In the genomic region with DNA sequence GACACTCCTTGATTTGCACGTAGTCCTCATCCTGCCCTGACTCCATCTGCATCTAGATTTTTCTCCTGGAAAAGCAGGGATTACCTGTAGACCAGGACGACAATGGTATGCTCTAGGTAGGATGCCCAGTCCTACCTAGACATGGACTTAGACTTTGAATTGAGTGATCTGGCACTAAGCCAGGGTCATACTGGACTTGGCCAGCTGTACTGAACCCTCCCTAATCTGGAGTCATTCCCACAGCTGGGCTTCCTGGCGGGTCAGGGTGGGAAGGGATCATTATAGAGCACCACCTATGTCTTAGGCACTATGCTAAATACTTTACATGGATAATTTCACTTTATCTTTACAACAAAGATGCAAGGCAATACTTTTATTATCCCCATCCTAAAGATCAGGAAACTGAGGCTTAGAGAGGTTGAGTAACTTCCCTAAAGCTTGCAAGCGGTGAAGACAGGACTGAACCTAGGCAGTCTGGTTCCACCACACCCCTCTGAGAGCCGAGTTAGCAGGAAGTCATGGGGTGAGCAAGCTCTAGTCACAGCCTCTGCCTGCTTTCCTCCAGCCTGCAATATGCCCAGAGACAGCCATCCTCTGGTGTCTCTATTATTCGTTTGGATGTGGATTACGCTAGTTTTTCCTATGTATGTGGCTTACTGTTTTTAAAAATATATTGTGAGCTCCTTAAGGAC, we compare ENCODE assay signal across 16 cellular contexts.
DNase-seq lines count a peak whose midpoint lies in the region; ATAC-seq and TF ChIP-seq lines count a peak whose summit lies in the region.
"Had no signal": no experiment of that assay in that cellular context is flagged by ENCODE, and none has a peak within 500 bp of the region (broad histone marks: within the 10 kb centered on the region; RNA-seq: fewer than 3 reads in every experiment).

No MANE protein-coding gene starts in this region.

- H3K4me1 Mint-ChIP-seq in H9 (peaks cover 10 to 15% of the 10 kb centered on the region in 2 experiments), T-cell (peaks cover 0 to 8% (median 8%) of the 10 kb centered on the region in 3 donors), immature natural killer cell (peaks cover 12 to 17% of the 10 kb centered on the region in 2 donors)
- peaks cover 0 to 9% (median 4%) of the 10 kb centered on the region in 4 donors for H3K4me1 Mint-ChIP-seq in naive thymus-derived CD8-positive, alpha-beta T cell

- H3K9me3 ChIP-seq in H9 (ENCODE audit: control insufficient read depth, low read depth, low read length) = no peaks in the 10 kb centered on the region
- H3K9me3 ChIP-seq: BLaER1 treated with 17β-estradiol and CSF1 and Interleukin-3, amounts not matched to agents 10 nM and 100 nM; ovary had no signal

- POLR2A ChIA-PET in T-cell (lab: Charles Lee) = no interaction called here
- POLR2A ChIA-PET in naive thymus-derived CD8-positive, alpha-beta T cell (lab: Charles Lee) = interaction anchor here (0.9 kb wide), 1 partner anchor 161 kb away, joined by 4 read pairs; a partner anchor contains a TSS

- H3K27me3 Mint-ChIP-seq in H9 (ENCODE audit: low read depth) (no peaks in the 10 kb centered on the region), T-cell (no peaks in the 10 kb centered on the region), immature natural killer cell (ENCODE audit: low read depth in 3 of 3) (peaks cover 0 to 5% (median 0%) of the 10 kb centered on the region in 3 donors)
- no peaks in the 10 kb centered on the region for H3K27me3 Mint-ChIP-seq in naive thymus-derived CD8-positive, alpha-beta T cell

- H4K8ac ChIP-seq in H9 (replicated peaks; ENCODE audit: insufficient read length, low read depth, low read length) = no peak overlapping the region

- H3T11ph ChIP-seq in H9 (ENCODE audit: low read length) = no peak overlapping the region

- H3K4me3 Mint-ChIP-seq in H9 = no peak overlapping the region; a peak in 1 of 5 replicates
- no peak overlapping the region for H3K4me3 Mint-ChIP-seq in T-cell
- H3K4me3 Mint-ChIP-seq in immature natural killer cell = no peak overlapping the region
- no peak overlapping the region for H3K4me3 Mint-ChIP-seq in naive thymus-derived CD8-positive, alpha-beta T cell
- H3K4me3 Mint-ChIP-seq: HFFc6 had no signal

- H3K4me2 ChIP-seq in H9 (ENCODE audit: insufficient read depth, insufficient read length, low read length) = no peak overlapping the region

- CTCF ChIA-PET in T-cell (lab: Charles Lee) = no interaction called here

- TF ChIP-seq CTCF in H9 (conservative IDR thresholded peaks at IDR 0.05) (no peak), omental fat pad (IDR thresholded peaks at IDR 0.05) (no peak)

- no peaks in the 10 kb centered on the region for H3K79me1 ChIP-seq in H9 (ENCODE audit: insufficient read depth, low read depth, low read length, poor library complexity, severe bottlenecking)

- no peak overlapping the region for H4K91ac ChIP-seq in H9 (ENCODE audit: insufficient read length, low read depth, low read length)

- no CpG with 5 or more reads among the region's 7 CpGs for WGBS in H9 (ENCODE audit: extremely low coverage, insufficient read length, low lambda C conversion rate)

- H3K4me1 ChIP-seq in H9 (ENCODE audit: insufficient read depth, low read length) = peaks cover 6% of the 10 kb centered on the region; the same call in 1 of the 2 replicates

- no peaks in the 10 kb centered on the region for H3K9me3 Mint-ChIP-seq in H9
- no peaks in the 10 kb centered on the region for H3K9me3 Mint-ChIP-seq in T-cell
- no peaks in the 10 kb centered on the region for H3K9me3 Mint-ChIP-seq in immature natural killer cell
- no peaks in the 10 kb centered on the region for H3K9me3 Mint-ChIP-seq in naive thymus-derived CD8-positive, alpha-beta T cell
- H3K9me3 Mint-ChIP-seq: HFFc6 had no signal

- no peak overlapping the region for H2AFZ ChIP-seq in H9 (ENCODE audit: low read length)

- H3K27me3 ChIP-seq in H9 (ENCODE audit: insufficient read depth, low read length) = no peaks in the 10 kb centered on the region
- H3K27me3 ChIP-seq: BLaER1 treated with 17β-estradiol and CSF1 and Interleukin-3, amounts not matched to agents 10 nM and 100 nM; ovary had no signal

- no peak overlapping the region for H2BK15ac ChIP-seq in H9 (ENCODE audit: low read depth, low read length)

- no peak overlapping the region for H3K9ac ChIP-seq in H9 (ENCODE audit: extremely low read depth, insufficient read length, low read length)
- H3K9ac ChIP-seq: BLaER1 treated with 17β-estradiol and CSF1 and Interleukin-3, amounts not matched to agents 10 nM and 100 nM had no signal

- DNase-seq in AML-193 (lab: John Stamatoyannopoulos, UW) (peak; percentile 20 to 24), H9 (no peak), T-cell (peak in 2 of 34 experiments; percentile 5 to 9), immature natural killer cell (peak in 2 of 3 donors; percentile 17 to 21), HuH-7 (ENCODE audit: low spot score) (no peak), substantia nigra (lab: John Stamatoyannopoulos, UW) (no peak), omental fat pad (ENCODE audit: low spot score) (no peak)
- no peak for DNase-seq in naive thymus-derived CD8-positive, alpha-beta T cell
- DNase-seq: activated T-cell treated with anti-CD3 and anti-CD28 coated beads, Interleukin-2, amount 50 U/mL, for 1 hour; effector CD8-positive, alpha-beta T cell; HFFc6; NCI-H2107; ovary; stimulated activated CD4-positive, alpha-beta T cell treated with anti-CD3 and anti-CD28 coated beads, Interleukin-1b, Interleukin-23, amount 100 ng/mL, for 48 hours; T1000 had no signal

- no peak overlapping the region for H3K14ac ChIP-seq in H9 (ENCODE audit: insufficient read depth, low read length)

- peak in 3 of 4 experiments; percentile 41 to 71 (median 58) for ATAC-seq in T-cell (replicated peaks in 1 of 4)
- no peak for ATAC-seq in omental fat pad (ENCODE audit: low FRiP score)
- ATAC-seq in naive thymus-derived CD8-positive, alpha-beta T cell = no peak

- H4K5ac ChIP-seq in H9 (ENCODE audit: insufficient read length, low read depth, low read length) = no peak overlapping the region

- H3K36me3 Mint-ChIP-seq in H9 (ENCODE audit: insufficient read depth in 1 of 3, low read depth in 3 of 3) (peaks cover 0 to 6% (median 4%) of the 10 kb centered on the region in 3 experiments; a peak in 4 of 7 replicates), T-cell (no peaks in the 10 kb centered on the region), immature natural killer cell (peaks cover 0 to 6% (median 0%) of the 10 kb centered on the region in 3 donors)
- H3K36me3 Mint-ChIP-seq in naive thymus-derived CD8-positive, alpha-beta T cell = no peaks in the 10 kb centered on the region

- no peak overlapping the region for H2BK20ac ChIP-seq in H9 (ENCODE audit: low read depth, low read length, poor library complexity, severe bottlenecking)

- no peak overlapping the region for H2AK5ac ChIP-seq in H9 (ENCODE audit: insufficient read length, low read length)

- H3K27ac Mint-ChIP-seq in H9 (peak overlapping the region in 2 of 3 experiments; percentile 16 to 72; a peak in 2 of 7 replicates), T-cell (no peak overlapping the region), immature natural killer cell (peak overlapping the region in 3 of 6 donors; percentile 9 to 35 (median 34))
- H3K27ac Mint-ChIP-seq in naive thymus-derived CD8-positive, alpha-beta T cell = no peak overlapping the region
- H3K27ac Mint-ChIP-seq: HFFc6 had no signal

- H3K27ac ChIP-seq in H9 (ENCODE audit: insufficient read length, low read depth, low read length) (no peak overlapping the region), substantia nigra (ENCODE audit: low read depth, low read length, poor library complexity, severe bottlenecking) (no peak overlapping the region)
- H3K27ac ChIP-seq: ovary had no signal

- H4K20me1 ChIP-seq in H9 (ENCODE audit: control insufficient read depth, insufficient read depth, insufficient read length) = no peaks in the 10 kb centered on the region
- H4K20me1 ChIP-seq: BLaER1 treated with 17β-estradiol and CSF1 and Interleukin-3, amounts not matched to agents 10 nM and 100 nM had no signal

- no peak overlapping the region for H2BK5ac ChIP-seq in H9 (ENCODE audit: insufficient read length, low read length)

- no peaks in the 10 kb centered on the region for H3K23me2 ChIP-seq in H9 (ENCODE audit: insufficient read length, low read depth, low read length, poor library complexity, severe bottlenecking)

- no peak overlapping the region for H2BK120ac ChIP-seq in H9 (ENCODE audit: low read depth, low read length, poor library complexity, severe bottlenecking)

- no peak overlapping the region for H3K18ac ChIP-seq in H9 (ENCODE audit: insufficient read length, low read depth, low read length)

- no peak overlapping the region for H3K56ac ChIP-seq in H9 (ENCODE audit: insufficient read length, low read depth, low read length)

- no peak overlapping the region for H3K4ac ChIP-seq in H9 (ENCODE audit: low read depth, low read length)

- no peak overlapping the region for H2BK12ac ChIP-seq in H9 (ENCODE audit: insufficient read length, low read depth, low read length)

- H3K79me2 ChIP-seq in H9 (ENCODE audit: insufficient read depth, low read length) = no peaks in the 10 kb centered on the region

- H3K23ac ChIP-seq in H9 (ENCODE audit: insufficient read length, low read depth, low read length) = no peak overlapping the region

Comparison
In these comparisons a context has a peak if more than half of its experiments do, and no peak if none do; other contexts are left out.
1. DNase-seq: peak in AML-193 (2 of 2) and immature natural killer cell (2 of 3); none in H9 (single experiment), HuH-7 (single experiment), substantia nigra (0 of 49), omental fat pad (single experiment) and naive thymus-derived CD8-positive, alpha-beta T cell (0 of 10).
2. H3K27ac Mint-ChIP-seq: peak in H9 (2 of 3); none in T-cell (0 of 2) and naive thymus-derived CD8-positive, alpha-beta T cell (0 of 10).
3. ATAC-seq: peak in T-cell (3 of 4); none in omental fat pad (single experiment) and naive thymus-derived CD8-positive, alpha-beta T cell (0 of 2).